Comparison of ENCODE assay signal across 1 cellular context in genomic region chr19:1558552-1558951, GRCh38.
TF ChIP-seq lines count a peak whose summit lies in the region.

No MANE protein-coding gene starts in this region.

TF ChIP-seq in WTC11, 78 proteins besides CTCF, POLR2A, EP300 and RAD21 (continued from another document):
- TF ChIP-seq ZNF425 (CRISPR knock-in tag; conservative IDR thresholded peaks at IDR 0.05) (no peak), ZNF219 (CRISPR knock-in tag; IDR thresholded peaks at IDR 0.05; ENCODE audit: borderline replicate concordance) (no peak), ZNF232 (CRISPR knock-in tag; IDR thresholded peaks at IDR 0.05) (no peak), SP1 (CRISPR knock-in tag; conservative IDR thresholded peaks at IDR 0.05) (no peak), CBFB (CRISPR knock-in tag; IDR thresholded peaks at IDR 0.05; ENCODE audit: low read depth) (no peak), NR2C2 (CRISPR knock-in tag; IDR thresholded peaks at IDR 0.05) (no peak), KAT7 (CRISPR knock-in tag; IDR thresholded peaks at IDR 0.05; ENCODE audit: borderline replicate concordance) (no peak), ZNF121 (CRISPR knock-in tag; IDR thresholded peaks at IDR 0.05) (no peak), GABPB1 (CRISPR knock-in tag; IDR thresholded peaks at IDR 0.05) (no peak)
